In the genomic region with DNA sequence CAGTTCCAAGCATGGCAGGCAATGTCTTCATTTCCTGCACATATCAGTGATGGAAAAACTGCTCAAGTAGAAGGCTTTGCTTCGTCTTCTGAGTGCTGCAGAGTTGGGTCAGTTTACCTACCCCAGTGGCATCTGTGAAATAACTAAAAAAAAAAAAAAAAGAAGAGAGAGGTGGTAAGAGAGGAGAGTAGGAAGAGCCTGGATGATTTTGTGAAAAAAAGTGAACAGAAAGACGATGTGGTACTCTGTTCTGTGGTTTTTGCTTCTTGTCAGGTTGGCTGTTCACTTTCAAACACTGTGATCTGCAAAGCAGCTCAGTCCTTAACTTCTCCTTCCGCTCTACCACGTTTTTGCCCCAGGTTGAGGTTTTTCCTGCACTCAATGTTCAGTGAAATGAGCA, we compare ENCODE assay signal across 9 cellular contexts. TPM values are rescaled to one million over a fixed set of nuclear protein-coding genes. Genes with fewer than 3 reads are reported as not detected.
A peak's percentile ranks its signal among the peaks of the same experiment; 100 is the strongest.
DNase-seq lines count a peak whose midpoint lies in the region; ATAC-seq and TF ChIP-seq lines count a peak whose summit lies in the region.
"Had no signal": no experiment of that assay in that cellular context is flagged by ENCODE, and none has a peak within 500 bp of the region (broad histone marks: within the 10 kb centered on the region; RNA-seq: fewer than 3 reads in every experiment).

BTLA (minus strand) TSS at position 145 of the 400 bp plus-strand sequence; CDS start at position 31, 114 bp downstream.

- 66 to 68% methylated on average over 4 of the region's 4 CpGs for WGBS in testis, 2 donors

- H3K4me3 Mint-ChIP-seq in natural killer cell: peak within 1 kb of the TSS; percentile 45

- intact Hi-C loops in natural killer cell (cut with micrococcal nuclease): no loop called here
- intact Hi-C loops in testis (cut with DNase I; ENCODE audit: low total_unique reads): no loop called here

- no peaks in the 10 kb centered on the region for H3K79me2 ChIP-seq in Karpas-422 (ENCODE audit: low read length)

- peak; percentile 49 for ATAC-seq in HG02571 (IDR thresholded peaks at IDR 0.05; ENCODE audit: unreplicated experiment)
- ATAC-seq in natural killer cell: peak in 1 of 3 donors; percentile 50
- ATAC-seq: K562 had no signal

- H3K4me3 ChIP-seq in testis (no peak within 1 kb of the TSS), Karpas-422 (ENCODE audit: low read length) (no peak within 1 kb of the TSS)
- H3K4me3 ChIP-seq: K562 had no signal

- peak within 1 kb of the TSS; percentile 23 to 33 for H3K27ac Mint-ChIP-seq in natural killer cell

- no peaks in the 10 kb centered on the region for H3K9me2 ChIP-seq in Karpas-422 (replicated peaks; ENCODE audit: insufficient read depth, low read length)

- no peak within 1 kb of the TSS for H3K4me2 ChIP-seq in Karpas-422 (ENCODE audit: low read depth, low read length, poor library complexity, severe bottlenecking)

- H4K20me1 ChIP-seq in Karpas-422 (ENCODE audit: insufficient read depth, low read depth, low read length): no peaks in the 10 kb centered on the region

- H3K9ac ChIP-seq in Karpas-422 (ENCODE audit: low read length): no peak within 1 kb of the TSS

- H3K27ac ChIP-seq in testis (no peak within 1 kb of the TSS), Karpas-422 (ENCODE audit: low read length) (no peak within 1 kb of the TSS)

- H3K9me3 ChIP-seq in testis (no peaks in the 10 kb centered on the region), Karpas-422 (ENCODE audit: low read length) (no peaks in the 10 kb centered on the region)

- no peaks in the 10 kb centered on the region for H3K36me3 ChIP-seq in testis (ENCODE audit: low read depth, missing control alignments)
- no peaks in the 10 kb centered on the region for H3K36me3 ChIP-seq in Karpas-422 (ENCODE audit: insufficient read depth, low read length)

- H3K9me3 Mint-ChIP-seq in natural killer cell: peaks cover 0 to 2% of the 10 kb centered on the region in 2 donors

- no peak within 1 kb of the TSS for H2AFZ ChIP-seq in Karpas-422 (ENCODE audit: low read length)

- TF ChIP-seq CTCF in natural killer cell (IDR thresholded peaks at IDR 0.05): no peak
- no peak for TF ChIP-seq CTCF in testis (IDR thresholded peaks at IDR 0.05)

- no peak for TF ChIP-seq POLR2A in testis (IDR thresholded peaks at IDR 0.05)

- H3K4me1 ChIP-seq in testis (no peaks in the 10 kb centered on the region), Karpas-422 (ENCODE audit: low read length) (no peaks in the 10 kb centered on the region)

- H3K27me3 ChIP-seq in testis (no peaks in the 10 kb centered on the region), Karpas-422 (ENCODE audit: low read length) (no peaks in the 10 kb centered on the region)

- no peaks in the 10 kb centered on the region for H3K36me3 Mint-ChIP-seq in natural killer cell

- H3K27me3 Mint-ChIP-seq in natural killer cell (ENCODE audit: low read depth in 2 of 2): no peaks in the 10 kb centered on the region

- peaks cover 13% of the 10 kb centered on the region in 2 donors for H3K4me1 Mint-ChIP-seq in natural killer cell

- DNase-seq in SKM-1 treated with dmso at 0.1 percent for 144 hours (lab: John Stamatoyannopoulos, UW; ENCODE audit: unreplicated experiment) (peak; percentile 30), SKM-1 (lab: John Stamatoyannopoulos, UW; ENCODE audit: unreplicated experiment) (no peak), NOMO-1 treated with DMSO at 0.1 percent for 48 hours (lab: John Stamatoyannopoulos, UW; ENCODE audit: unreplicated experiment) (peak; percentile 61), natural killer cell (no peak), testis (no peak), Karpas-422 (no peak), NCI-H1417 (lab: John Stamatoyannopoulos, UW) (no peak)

RNA-seq across cellular contexts. Expression of gene BTLA, which starts in this region (rescaled TPM):
- 1 to 10 TPM in 1 of 3 donors, under 1 TPM in 2; 0.56 to 4.0 (median 0.59) TPM for total RNA-seq in natural killer cell
- total RNA-seq in testis: 1 to 10 TPM; 1.2 to 1.4 TPM
- 0.50 TPM for polyA plus RNA-seq in testis (ENCODE audit: insufficient read depth, low read depth, low replicate concordance)
- not detected in 2 replicates for total RNA-seq in Karpas-422 (2014; rRNA removed; shearing (Covaris generic); ENCODE audit: low replicate concordance)
- polyA plus RNA-seq: K562 had no signal

Comparison
In these comparisons a context has a peak if more than half of its experiments do, and no peak if none do; other contexts are left out.
1. DNase-seq: peak in SKM-1 treated with dmso at 0.1 percent for 144 hours (single experiment) and NOMO-1 treated with DMSO at 0.1 percent for 48 hours (single experiment); none in SKM-1 (single experiment), natural killer cell (single experiment), testis (single experiment), Karpas-422 (single experiment) and NCI-H1417 (0 of 3).